15 cellular contexts compared by ENCODE assay signal in the genomic region with DNA sequence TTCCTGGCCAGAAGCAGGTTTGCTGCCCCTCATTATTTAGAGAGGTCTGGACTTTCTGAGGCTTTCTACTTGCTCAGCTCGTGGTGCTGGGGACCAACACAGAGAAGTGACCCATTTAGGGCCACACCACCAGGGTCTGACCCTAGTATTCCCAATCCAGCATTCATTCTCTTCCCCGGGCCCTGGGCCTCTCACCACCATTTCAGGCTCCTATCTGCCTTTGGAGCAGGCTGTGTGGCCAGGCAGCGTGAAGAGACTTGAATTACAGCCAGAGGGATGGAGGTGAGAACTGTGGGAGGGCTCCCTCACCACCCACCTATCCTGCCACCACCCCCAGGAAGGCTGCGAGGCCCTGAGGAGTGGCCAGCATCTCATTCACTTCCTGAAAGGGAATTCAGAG. TPM values are rescaled to one million over a fixed set of nuclear protein-coding genes. Genes with fewer than 3 reads are reported as not detected.
A peak's percentile ranks its signal among the peaks of the same experiment; 100 is the strongest.
DNase-seq lines count a peak whose midpoint lies in the region; ATAC-seq, FAIRE-seq and TF ChIP-seq lines count a peak whose summit lies in the region.
"Had no signal": no experiment of that assay in that cellular context is flagged by ENCODE, and none has a peak within 500 bp of the region (broad histone marks: within the 10 kb centered on the region; RNA-seq: fewer than 3 reads in every experiment).

No MANE protein-coding gene starts in this region.

- H4K5ac ChIP-seq in H1 (ENCODE audit: insufficient read length, low read depth, low read length): no peak overlapping the region

- DNase-seq in Right ventricle myocardium inferior (ENCODE audit: missing footprints): peak; percentile 28
- no peak for DNase-seq in heart right ventricle
- no peak for DNase-seq in H1 (ENCODE audit: low read depth in 1 of 2, low spot score in 2 of 2)
- peak; percentile 14 for DNase-seq in lower lobe of right lung
- DNase-seq in substantia nigra (lab: John Stamatoyannopoulos, UW): no peak
- no peak for DNase-seq in NCI-H774 (lab: John Stamatoyannopoulos, UW)
- DNase-seq in GM12892 (ENCODE audit: insufficient read length): no peak
- DNase-seq in NCI-H2107 (lab: John Stamatoyannopoulos, UW): no peak
- DNase-seq: activated CD4-positive, CD25-positive, alpha-beta regulatory T cell; foreskin fibroblast; GF-D8; NCI-H187 treated with DMSO at 0.1 percent for 48 hours; stimulated activated CD4-positive, alpha-beta T cell treated with anti-CD3 and anti-CD28 coated beads, Interleukin-15, amount 100 ng/mL, for 24 hours had no signal

- no peaks in the 10 kb centered on the region for H3K79me2 ChIP-seq in H1 (ENCODE audit: control insufficient read depth in 1 of 2, insufficient read depth in 2 of 2, low read length in 2 of 2)

- no peak overlapping the region for H2BK15ac ChIP-seq in H1 (ENCODE audit: low read length)

- H4K91ac ChIP-seq in H1 (replicated peaks; ENCODE audit: insufficient read length, low read length): no peak overlapping the region

- H2BK12ac ChIP-seq in H1 (ENCODE audit: low read depth, low read length): 0 out of 2 replicates have a peak overlapping the region, but pooled peaks have one; percentile 39

- H3K4me2 ChIP-seq in H1 (ENCODE audit: insufficient read depth in 1 of 2, low read depth in 2 of 2, low read length in 2 of 2): no peak overlapping the region

- TF ChIP-seq POLR2A in H1 (IDR thresholded peaks at IDR 0.05; ENCODE audit: control extremely low read depth in 1 of 2, low read depth in 2 of 2, low read length in 2 of 2): no peak
- TF ChIP-seq POLR2A in GM12892 (IDR thresholded peaks at IDR 0.05; ENCODE audit: low read depth, low read length): no peak

- no peak overlapping the region for H3K14ac ChIP-seq in H1 (ENCODE audit: insufficient read length)

- no peak for TF ChIP-seq RAD21 in H1 (IDR thresholded peaks at IDR 0.05 in 1 of 2, conservative IDR thresholded peaks at IDR 0.05 in 1 of 2; ENCODE audit: low read depth in 2 of 2, low read length in 2 of 2)

- no peak overlapping the region for H3K4me3 ChIP-seq in heart right ventricle
- no peak overlapping the region for H3K4me3 ChIP-seq in H1 (ENCODE audit: extremely low read depth in 1 of 4, insufficient read depth in 2 of 4, low read depth in 3 of 4, low read length in 4 of 4)
- no peak overlapping the region for H3K4me3 ChIP-seq in lower lobe of right lung
- H3K4me3 ChIP-seq: HAP-1 had no signal

- no peak overlapping the region for H3K27ac ChIP-seq in heart right ventricle
- no peak overlapping the region for H3K27ac ChIP-seq in H1 (ENCODE audit: low read depth, low read length)
- no peak overlapping the region for H3K27ac ChIP-seq in lower lobe of right lung
- H3K27ac ChIP-seq in substantia nigra (ENCODE audit: low read depth, low read length, poor library complexity, severe bottlenecking): peak overlapping the region; percentile 21

- no peak overlapping the region for H3K18ac ChIP-seq in H1 (ENCODE audit: extremely low read depth, low read length)

- H3K23me2 ChIP-seq in H1 (ENCODE audit: low read depth, low read length): no peaks in the 10 kb centered on the region

- FAIRE-seq in H1 (lab: Jason Lieb, UNC): no peak
- FAIRE-seq in GM12892 (lab: Jason Lieb, UNC): no peak
- FAIRE-seq: endometrium had no signal

- 63 to 71% methylated on average over 4 of the region's 4 CpGs for WGBS in heart right ventricle, 2 donors
- WGBS in H1 (ENCODE audit: extremely low coverage in 1 of 2, insufficient coverage in 1 of 2, insufficient read length in 1 of 2, insufficient replicate concordance in 2 of 2, low coverage in 1 of 2, low lambda C conversion rate in 2 of 2, missing lambda C conversion rate in 1 of 2), 2 experiments: 89% methylated on average over 4 of the region's 4 CpGs; no CpG with 5 or more reads in 1 of the 2 experiments

- no peak overlapping the region; the same call in 1 of the 2 replicates for H2BK20ac ChIP-seq in H1 (ENCODE audit: low read length)

- H3K9ac ChIP-seq in H1 (replicated peaks in 1 of 4; ENCODE audit: extremely low read depth in 1 of 4, low read depth in 3 of 4, low read length in 3 of 4): no peak overlapping the region

- H3K23ac ChIP-seq in H1 (ENCODE audit: insufficient read length): no peak overlapping the region

- intact Hi-C loops in Right ventricle myocardium inferior (cut with DNase I): no loop called here
- intact Hi-C loops in heart right ventricle (cut with DNase I): loop anchor here in 1 of 10 donors (5.0 kb wide), 1 partner anchor 1411 kb away; no protein-coding TSS in a partner anchor
- intact Hi-C loops in lower lobe of right lung (cut with DNase I): no loop called here

- peaks cover 0 to 10% of the 10 kb centered on the region in 2 experiments for H4K20me1 ChIP-seq in H1 (replicated peaks in 1 of 2; ENCODE audit: control insufficient read depth in 1 of 2, insufficient read depth in 2 of 2, low read length in 2 of 2)

- H2AFZ ChIP-seq in H1 (ENCODE audit: low read length): no peak overlapping the region

- H2AK5ac ChIP-seq in H1 (ENCODE audit: low read depth, low read length): no peak overlapping the region

- no peak overlapping the region for H3K56ac ChIP-seq in H1 (replicated peaks; ENCODE audit: insufficient read length, low read depth, low read length)

- H2BK5ac ChIP-seq in H1 (ENCODE audit: low read depth, low read length): no peak overlapping the region; the same call in 1 of the 2 replicates

- no peak overlapping the region for H2BK120ac ChIP-seq in H1 (replicated peaks; ENCODE audit: low read depth, low read length)

- POLR2A ChIA-PET in H1 (lab: Charles Lee; ENCODE audit: partially characterized antibody): interaction anchor here (1.5 kb wide), 1 partner anchor 19 kb away, joined by 6 read pairs; no protein-coding TSS in a partner anchor

- H3K79me1 ChIP-seq in H1 (ENCODE audit: low read depth, low read length): no peaks in the 10 kb centered on the region

- peaks cover 0 to 19% (median 0%) of the 10 kb centered on the region in 7 donors for H3K27me3 ChIP-seq in heart right ventricle
- H3K27me3 ChIP-seq in H1 (replicated peaks in 1 of 4; ENCODE audit: control insufficient read depth in 3 of 4, extremely low read depth in 1 of 4, insufficient read depth in 3 of 4, low read length in 3 of 4): peaks cover 0 to 16% (median 9%) of the 10 kb centered on the region in 4 experiments; a peak in 4 of 7 replicates
- H3K27me3 ChIP-seq in lower lobe of right lung (ENCODE audit: low read depth): peaks cover 19% of the 10 kb centered on the region

- H3K4me1 ChIP-seq in heart right ventricle (peaks cover 0 to 36% (median 17%) of the 10 kb centered on the region in 9 donors), H1 (replicated peaks in 1 of 4; ENCODE audit: control insufficient read depth in 3 of 4, insufficient read depth in 4 of 4, low read length in 3 of 4) (peaks cover 5 to 11% (median 7%) of the 10 kb centered on the region in 4 experiments; a peak in 6 of 7 replicates), lower lobe of right lung (peaks cover 9% of the 10 kb centered on the region)
- H3K4me1 ChIP-seq: HAP-1 had no signal

- TF ChIP-seq CTCF in heart right ventricle (IDR thresholded peaks at IDR 0.05): no peak
- no peak for TF ChIP-seq CTCF in H1 (IDR thresholded peaks at IDR 0.05; ENCODE audit: control extremely low read depth in 1 of 3, insufficient read depth in 1 of 3, low read depth in 1 of 3, low read length in 3 of 3)
- TF ChIP-seq CTCF in lower lobe of right lung (IDR thresholded peaks at IDR 0.05): no peak

- no peak for ATAC-seq in Right ventricle myocardium inferior
- ATAC-seq in heart right ventricle: no peak
- ATAC-seq in lower lobe of right lung: no peak

- TF ChIP-seq EP300 in H1 (IDR thresholded peaks at IDR 0.05; ENCODE audit: borderline replicate concordance in 1 of 2, low read depth in 2 of 2, low read length in 2 of 2): no peak

- H3K36me3 ChIP-seq in heart right ventricle (no peaks in the 10 kb centered on the region), H1 (ENCODE audit: control insufficient read depth in 2 of 4, insufficient read depth in 4 of 4, low read length in 3 of 4) (no peaks in the 10 kb centered on the region), lower lobe of right lung (no peaks in the 10 kb centered on the region)
- H3K36me3 ChIP-seq: HAP-1 had no signal

- H3K4ac ChIP-seq in H1 (replicated peaks; ENCODE audit: insufficient read length, low read depth, low read length): no peak overlapping the region

- H3K9me3 ChIP-seq in heart right ventricle (no peaks in the 10 kb centered on the region), H1 (ENCODE audit: insufficient read depth in 2 of 2, low read depth in 1 of 2, low read length in 1 of 2) (no peaks in the 10 kb centered on the region), lower lobe of right lung (no peaks in the 10 kb centered on the region)
- H3K9me3 ChIP-seq: HAP-1 had no signal

- CTCF ChIA-PET in H1 (lab: Charles Lee; ENCODE audit: partially characterized antibody): interaction anchor here (0.8 to 3.4 kb wide), 14 partner anchors 12 to 219 kb away, joined by 3 to 47 read pairs (median 4); a partner anchor contains a TSS

- no peak overlapping the region; the same call in 1 of the 2 replicates for H4K8ac ChIP-seq in H1 (ENCODE audit: extremely low read depth, insufficient read depth, low read length)

TF ChIP-seq in H1, 55 proteins besides CTCF, POLR2A, EP300 and RAD21:
- TF ChIP-seq KDM5A (IDR thresholded peaks at IDR 0.05; ENCODE audit: low read length) (no peak), TCF12 (IDR thresholded peaks at IDR 0.05; ENCODE audit: low read depth, low read length) (no peak), TEAD4 (IDR thresholded peaks at IDR 0.05; ENCODE audit: low read depth, low read length) (no peak), SIX5 (IDR thresholded peaks at IDR 0.05; ENCODE audit: low read depth, low read length) (no peak)

RNA-seq across cellular contexts. Expression of a gene that starts 24.6 kb away (rescaled TPM):
- 27.4 TPM for total RNA-seq in Right ventricle myocardium inferior
- 10 to 100 TPM in 5 of 10 donors, 1 to 10 TPM in 5; 3.4 to 26.0 (median 8.6) TPM for total RNA-seq in heart right ventricle
- 1 to 10 TPM; 2.7 to 6.2 TPM for polyA plus RNA-seq in heart right ventricle
- 1.1 and 1.5 TPM in 2 replicates for total RNA-seq in H1 (2021; fragmentation: NEBNext Ultra II Directional; extraction: Animal tissue kit (Norgen Biotek cat#: 25700))
- 0.94 and 1.6 TPM in 2 replicates for polyA plus RNA-seq in H1 (2011; rRNA removed)
- 0.85 TPM for polyA plus RNA-seq in H1 (2011; cell fraction: cytosol; rRNA removed)
- polyA plus RNA-seq in H1 (2011; cell fraction: nucleus; rRNA removed): 0.93 TPM
- polyA plus RNA-seq in H1 (2012, experiment 1 of 2): 0.81 to 1.1 TPM (median 0.88 TPM) in 4 replicates
- polyA plus RNA-seq in H1 (2012, experiment 2 of 2): 0.91 TPM
- polyA plus RNA-seq in H1 (2013, experiment 1 of 2): 1.1 TPM
- polyA plus RNA-seq in H1 (2013, experiment 2 of 2): 1.1 TPM
- 0.61 and 0.95 TPM in 2 replicates for polyA minus RNA-seq in H1 (2011; rRNA and poly(A)+ RNA removed)
- polyA minus RNA-seq in H1 (2011; cell fraction: cytosol; rRNA and poly(A)+ RNA removed): 1.9 TPM
- 2.7 TPM for polyA minus RNA-seq in H1 (2011; cell fraction: nucleus; rRNA and poly(A)+ RNA removed)
- 2.4 TPM for total RNA-seq in lower lobe of right lung
- not detected for polyA plus RNA-seq in GM12892 (2012; ENCODE audit: missing spikeins)

Comparison
In these comparisons a context has a peak if more than half of its experiments do, and no peak if none do; other contexts are left out.
1. DNase-seq: peak in Right ventricle myocardium inferior (single experiment) and lower lobe of right lung (single experiment); none in heart right ventricle (0 of 2), H1 (0 of 2), substantia nigra (0 of 49), NCI-H774 (single experiment), GM12892 (single experiment) and NCI-H2107 (single experiment).